8 cellular contexts compared by ENCODE assay signal in the genomic region with DNA sequence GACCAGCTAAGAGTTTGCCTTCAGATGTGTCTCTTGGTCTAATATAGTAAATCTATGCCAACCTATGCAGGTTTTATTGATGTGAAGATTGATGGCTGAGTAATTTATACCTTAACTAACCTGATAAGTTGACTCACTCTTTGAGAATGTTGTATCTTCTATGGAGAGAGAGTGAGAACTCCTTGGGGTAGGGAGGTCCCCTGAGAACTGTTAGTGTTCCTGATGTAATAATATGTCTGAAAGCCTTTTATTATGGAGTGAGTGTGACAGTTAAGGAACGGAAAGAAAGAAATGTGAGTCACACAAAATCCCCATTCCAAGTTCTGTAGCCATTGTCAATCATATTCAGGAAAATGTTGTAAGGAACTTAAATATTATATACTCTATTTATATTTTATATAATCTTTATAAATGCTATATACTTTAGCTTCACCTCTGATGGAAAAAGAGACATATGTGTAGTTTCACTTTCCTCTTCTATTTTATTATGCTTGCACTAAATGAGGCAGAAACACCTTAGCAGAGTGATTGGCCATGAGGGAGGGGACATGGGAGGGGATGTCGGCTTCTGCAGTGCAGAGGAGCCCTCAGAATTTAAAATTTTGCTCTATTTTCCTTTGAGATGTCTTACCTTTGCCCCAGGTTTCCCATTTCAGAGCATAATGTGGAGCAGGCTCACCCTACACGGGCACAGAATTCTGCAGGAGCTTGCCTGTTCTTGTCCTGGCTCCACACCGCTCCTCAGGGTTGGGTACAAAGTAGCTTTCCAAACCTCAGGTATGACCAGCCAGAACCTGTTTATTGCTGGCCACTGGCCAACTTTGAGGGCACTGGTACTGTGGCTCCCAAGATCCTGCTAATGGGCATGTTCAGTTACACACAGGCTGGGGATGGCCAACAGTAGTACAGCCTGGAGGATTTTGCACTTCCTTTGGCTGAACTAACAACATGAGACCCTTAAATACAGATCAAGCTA. TPM values are rescaled to one million over a fixed set of nuclear protein-coding genes. Genes with fewer than 3 reads are reported as not detected.
DNase-seq lines count a peak whose midpoint lies in the region; ATAC-seq and TF ChIP-seq lines count a peak whose summit lies in the region.

No MANE protein-coding gene starts in this region.

- H3K27ac ChIP-seq in mammary epithelial cell (ENCODE audit: insufficient read depth, low read depth, low read length) = peak overlapping the region; percentile 95
- H3K27ac ChIP-seq in neuronal stem cell (replicated peaks; ENCODE audit: low read length) = no peak overlapping the region

- no peaks in the 10 kb centered on the region for H4K20me1 ChIP-seq in mammary epithelial cell (ENCODE audit: insufficient read depth, low read length)

- H2AFZ ChIP-seq in mammary epithelial cell (ENCODE audit: low read depth, low read length) (no peak overlapping the region), neuronal stem cell (ENCODE audit: low read length) (no peak overlapping the region)

- H3K14ac ChIP-seq in neuronal stem cell (ENCODE audit: low read length) = no peak overlapping the region

- peak overlapping the region; percentile 87 for H3K4me2 ChIP-seq in mammary epithelial cell (ENCODE audit: insufficient read depth, low read depth, low read length)
- H3K4me2 ChIP-seq in neuronal stem cell (ENCODE audit: insufficient read depth, low read length, poor library complexity, severe bottlenecking) = no peak overlapping the region

- no peak overlapping the region for H3K4ac ChIP-seq in neuronal stem cell (ENCODE audit: low read length)

- CTCF ChIA-PET in mammary epithelial cell (lab: Charles Lee; ENCODE audit: low non-redundant PET) = no interaction called here

- H4K8ac ChIP-seq in neuronal stem cell (ENCODE audit: low read depth, low read length) = no peak overlapping the region

- no peak overlapping the region for H2BK5ac ChIP-seq in neuronal stem cell (ENCODE audit: low read length)

- H3K27me3 Mint-ChIP-seq in stimulated activated memory B cell treated with anti-CD40 and anti-IgM and Interleukin-4, amounts not matched to agents 10 μg/mL and 1 μg/mL and 100 μg/mL, for 72 hours = no peaks in the 10 kb centered on the region

- no peaks in the 10 kb centered on the region for H3K9me3 Mint-ChIP-seq in stimulated activated memory B cell treated with anti-CD40 and anti-IgM and Interleukin-4, amounts not matched to agents 10 μg/mL and 1 μg/mL and 100 μg/mL, for 72 hours

- DNase-seq in SHP77 (lab: John Stamatoyannopoulos, UW) (peak; percentile 5 to 23), SHP77 treated with DMSO at 0.1 percent for 48 hours (lab: John Stamatoyannopoulos, UW) (no peak), NCI-H345 (lab: John Stamatoyannopoulos, UW) (peak; percentile 82), mammary epithelial cell (peak; percentile 98), DMS114 treated with DMSO at 0.1 percent for 48 hours (lab: John Stamatoyannopoulos, UW; ENCODE audit: unreplicated experiment) (no peak), neuronal stem cell (ENCODE audit: low spot score) (no peak)
- no peak for DNase-seq in stimulated activated CD4-positive, alpha-beta T cell treated with anti-CD3 and anti-CD28 coated beads, Interleukin-12 subunit alpha, Interleukin-12 subunit beta, amount 100 ng/mL, for 4 hours

- H4K91ac ChIP-seq in neuronal stem cell (ENCODE audit: low read depth, low read length, poor library complexity) = no peak overlapping the region

- no peak overlapping the region for H2AK5ac ChIP-seq in neuronal stem cell (ENCODE audit: low read depth, low read length)

- no peak overlapping the region for H2BK12ac ChIP-seq in neuronal stem cell (ENCODE audit: low read length)

- H3K9me3 ChIP-seq in mammary epithelial cell (replicated peaks; ENCODE audit: insufficient read depth, low read length) (no peaks in the 10 kb centered on the region), neuronal stem cell (replicated peaks in 1 of 2; ENCODE audit: control insufficient read depth in 2 of 2, insufficient read depth in 1 of 2, low read depth in 1 of 2, low read length in 2 of 2) (no peaks in the 10 kb centered on the region)

- no peak for ATAC-seq in stimulated activated memory B cell treated with anti-CD40 and anti-IgM and Interleukin-4, amounts not matched to agents 10 μg/mL and 1 μg/mL and 100 μg/mL, for 72 hours

- BruUV-seq in mammary epithelial cell (replicated peaks; lab: Mats Ljungman, UMichigan) = TSS peak; percentile 90

- WGBS in mammary epithelial cell (ENCODE audit: low coverage, missing lambda C conversion rate) = 2% methylated on average over 4 of the region's 4 CpGs
- no CpG with 5 or more reads among the region's 4 CpGs for WGBS in neuronal stem cell (ENCODE audit: extremely low coverage in 2 of 2, insufficient read length in 2 of 2, insufficient replicate concordance in 1 of 2), 2 donors

- H3K79me2 ChIP-seq in mammary epithelial cell (ENCODE audit: insufficient read depth, low read length) = no peaks in the 10 kb centered on the region

- dilution Hi-C loops in mammary epithelial cell (cut with HindIII; ENCODE audit: low sequenced_read_pairs) = no loop called here

- no peak overlapping the region for H2BK120ac ChIP-seq in neuronal stem cell (ENCODE audit: low read depth, low read length)

- no peak overlapping the region for H3K4me3 Mint-ChIP-seq in stimulated activated memory B cell treated with anti-CD40 and anti-IgM and Interleukin-4, amounts not matched to agents 10 μg/mL and 1 μg/mL and 100 μg/mL, for 72 hours

- H3K27ac Mint-ChIP-seq in stimulated activated memory B cell treated with anti-CD40 and anti-IgM and Interleukin-4, amounts not matched to agents 10 μg/mL and 1 μg/mL and 100 μg/mL, for 72 hours = peak overlapping the region; percentile 64

- in situ Hi-C loops in mammary epithelial cell (cut with MboI; ENCODE audit: low sequenced_read_pairs in 2 of 2) = no loop called here

- H3K18ac ChIP-seq in neuronal stem cell (ENCODE audit: low read length) = no peak overlapping the region

- no peaks in the 10 kb centered on the region for H3K27me3 ChIP-seq in mammary epithelial cell (ENCODE audit: insufficient read depth, low read length)
- peaks cover 0 to 50% (median 0%) of the 10 kb centered on the region in 3 experiments for H3K27me3 ChIP-seq in neuronal stem cell (ENCODE audit: control insufficient read depth in 3 of 3, insufficient read depth in 3 of 3, low read depth in 1 of 3, low read length in 3 of 3)

- H3K9ac ChIP-seq in mammary epithelial cell (ENCODE audit: insufficient read depth, low read length) (peak overlapping the region; percentile 79), neuronal stem cell (ENCODE audit: low read depth, low read length, poor library complexity) (no peak overlapping the region)

- peak overlapping the region in 2 of 3 experiments; percentile 50 to 54 for H3K4me3 ChIP-seq in mammary epithelial cell (replicated peaks in 1 of 3; ENCODE audit: insufficient read depth in 1 of 3, low read depth in 2 of 3, low read length in 3 of 3)
- no peak overlapping the region for H3K4me3 ChIP-seq in neuronal stem cell (ENCODE audit: low read length in 2 of 2)

- intact Hi-C loops in mammary epithelial cell (cut with micrococcal nuclease) = loop anchor here (1.0 to 5.0 kb wide), 9 partner anchors 25 to 157 kb away; a partner anchor contains a TSS

- H3K36me3 ChIP-seq in mammary epithelial cell (ENCODE audit: insufficient read depth, low read length) = no peaks in the 10 kb centered on the region
- H3K36me3 ChIP-seq in neuronal stem cell (replicated peaks in 1 of 2; ENCODE audit: control insufficient read depth in 2 of 2, insufficient read depth in 2 of 2, low read length in 2 of 2) = no peaks in the 10 kb centered on the region

- H3K36me3 Mint-ChIP-seq in stimulated activated memory B cell treated with anti-CD40 and anti-IgM and Interleukin-4, amounts not matched to agents 10 μg/mL and 1 μg/mL and 100 μg/mL, for 72 hours = peaks cover 6% of the 10 kb centered on the region

- H3K4me1 ChIP-seq in mammary epithelial cell (ENCODE audit: insufficient read depth, low read length) = peaks cover 59% of the 10 kb centered on the region
- H3K4me1 ChIP-seq in neuronal stem cell (ENCODE audit: control insufficient read depth in 2 of 2, insufficient read depth in 1 of 2, low read depth in 1 of 2, low read length in 2 of 2) = no peaks in the 10 kb centered on the region

- TF ChIP-seq CTCF in mammary epithelial cell (conservative IDR thresholded peaks at IDR 0.05 in 1 of 2, IDR thresholded peaks at IDR 0.05 in 1 of 2; ENCODE audit: extremely low read depth in 1 of 2, insufficient read depth in 1 of 2, low read depth in 1 of 2, low read length in 2 of 2) = no peak

- peaks cover 57% of the 10 kb centered on the region for H3K4me1 Mint-ChIP-seq in stimulated activated memory B cell treated with anti-CD40 and anti-IgM and Interleukin-4, amounts not matched to agents 10 μg/mL and 1 μg/mL and 100 μg/mL, for 72 hours

- no peaks in the 10 kb centered on the region for H3K79me1 ChIP-seq in neuronal stem cell (ENCODE audit: low read depth, low read length)

- no peak overlapping the region for H2BK15ac ChIP-seq in neuronal stem cell (ENCODE audit: low read length)

- no peak overlapping the region for H3K23ac ChIP-seq in neuronal stem cell (ENCODE audit: low read depth, low read length, poor library complexity)

RNA-seq across cellular contexts. Expression of a gene that starts 57.7 kb away (rescaled TPM):
- 100 to 1,000 TPM in 1 of 2 donors, 10 to 100 TPM in 1; 85.5 to 132 TPM for total RNA-seq in mammary epithelial cell
- polyA plus RNA-seq in mammary epithelial cell = 58.3 TPM
- polyA minus RNA-seq in mammary epithelial cell = 88.5 TPM
- 26.5 TPM for polyA plus RNA-seq in neuronal stem cell (2013, experiment 1 of 2)
- polyA plus RNA-seq in neuronal stem cell (2013, experiment 2 of 2) = 27.2 TPM

Comparison
In these comparisons a context has a peak if more than half of its experiments do, and no peak if none do; other contexts are left out.
1. DNase-seq: peak in SHP77 (2 of 2), NCI-H345 (single experiment) and mammary epithelial cell (single experiment); none in SHP77 treated with DMSO at 0.1 percent for 48 hours (single experiment), DMS114 treated with DMSO at 0.1 percent for 48 hours (single experiment), neuronal stem cell (single experiment) and stimulated activated CD4-positive, alpha-beta T cell treated with anti-CD3 and anti-CD28 coated beads, Interleukin-12 subunit alpha, Interleukin-12 subunit beta, amount 100 ng/mL, for 4 hours (single experiment).
2. H3K4me3 ChIP-seq: peak in mammary epithelial cell (2 of 3); none in neuronal stem cell (0 of 2).